ENCODE assay signal across 11 cellular contexts in genomic region chr11:1748467-1749019, GRCh38. TPM values are rescaled to one million over a fixed set of nuclear protein-coding genes. Genes with fewer than 3 reads are reported as not detected.
DNase-seq lines count a peak whose midpoint lies in the region; ATAC-seq and TF ChIP-seq lines count a peak whose summit lies in the region.
"Had no signal": no experiment of that assay in that cellular context is flagged by ENCODE, and none has a peak within 500 bp of the region (broad histone marks: within the 10 kb centered on the region; RNA-seq: fewer than 3 reads in every experiment).

No MANE protein-coding gene starts in this region.

- peaks cover 15% of the 10 kb centered on the region for H3K36me3 Mint-ChIP-seq in CD4-positive, alpha-beta T cell (ENCODE audit: low read depth)
- H3K36me3 Mint-ChIP-seq in activated naive CD8-positive, alpha-beta T cell treated with anti-CD3 and anti-CD28 coated beads, Interleukin-2, amount 10 ng/mL, durations not matched to agents 7 days and 5 days, result peaks cover 8% of the 10 kb centered on the region
- no peaks in the 10 kb centered on the region for H3K36me3 Mint-ChIP-seq in progenitor cell of endocrine pancreas (ENCODE audit: insufficient read depth)
- H3K36me3 Mint-ChIP-seq in activated CD8-positive, alpha-beta memory T cell treated with anti-CD3 and anti-CD28 coated beads, Interleukin-2, amount 10 ng/mL, durations not matched to agents 7 days and 5 days, result peaks cover 6% of the 10 kb centered on the region

- peaks cover 8% of the 10 kb centered on the region for H3K36me3 ChIP-seq in right atrium auricular region

- H3K4me3 ChIP-seq in right atrium auricular region, result peak overlapping the region; percentile 31 to 43

- no peak for DNase-seq in CD4-positive, alpha-beta T cell
- DNase-seq in activated naive CD8-positive, alpha-beta T cell treated with anti-CD3 and anti-CD28 coated beads, Interleukin-2, amount 10 ng/mL, durations not matched to agents 7 days and 5 days, result no peak
- no peak for DNase-seq in right atrium auricular region (ENCODE audit: low spot score)
- no peak for DNase-seq in progenitor cell of endocrine pancreas (ENCODE audit: low spot score, unreplicated experiment)
- DNase-seq in activated CD8-positive, alpha-beta memory T cell treated with anti-CD3 and anti-CD28 coated beads, Interleukin-2, amount 10 ng/mL, durations not matched to agents 7 days and 5 days, result no peak
- DNase-seq in NCI-H128 (lab: John Stamatoyannopoulos, UW; ENCODE audit: unreplicated experiment), result no peak
- DNase-seq in GM03348 (ENCODE audit: low spot score), result no peak
- no peak for DNase-seq in RKO (ENCODE audit: low spot score)
- DNase-seq: activated T-cell treated with anti-CD3 and anti-CD28 coated beads, Interleukin-2, amount 50 U/mL, for 48 hours; NCI-H187 had no signal

- H3K27ac Mint-ChIP-seq in CD4-positive, alpha-beta T cell, result no peak overlapping the region
- H3K27ac Mint-ChIP-seq in activated naive CD8-positive, alpha-beta T cell treated with anti-CD3 and anti-CD28 coated beads, Interleukin-2, amount 10 ng/mL, durations not matched to agents 7 days and 5 days, result no peak overlapping the region
- H3K27ac Mint-ChIP-seq in progenitor cell of endocrine pancreas, result no peak overlapping the region
- H3K27ac Mint-ChIP-seq in activated CD8-positive, alpha-beta memory T cell treated with anti-CD3 and anti-CD28 coated beads, Interleukin-2, amount 10 ng/mL, durations not matched to agents 7 days and 5 days, result no peak overlapping the region

- H3K4me1 ChIP-seq in right atrium auricular region, result peaks cover 0 to 72% of the 10 kb centered on the region in 2 donors

- H3K4me3 Mint-ChIP-seq in CD4-positive, alpha-beta T cell, result peak overlapping the region; percentile 34
- peak overlapping the region; percentile 19 for H3K4me3 Mint-ChIP-seq in activated naive CD8-positive, alpha-beta T cell treated with anti-CD3 and anti-CD28 coated beads, Interleukin-2, amount 10 ng/mL, durations not matched to agents 7 days and 5 days
- H3K4me3 Mint-ChIP-seq in progenitor cell of endocrine pancreas (ENCODE audit: low read depth), result peak overlapping the region; percentile 62
- H3K4me3 Mint-ChIP-seq in activated CD8-positive, alpha-beta memory T cell treated with anti-CD3 and anti-CD28 coated beads, Interleukin-2, amount 10 ng/mL, durations not matched to agents 7 days and 5 days, result no peak overlapping the region

- POLR2A ChIA-PET in CD4-positive, alpha-beta T cell (lab: Charles Lee), result interaction anchor here (1.5 kb wide), 1 partner anchor 16 kb away, joined by 4 read pairs; the partner anchor contains the start of gene CTSD
- POLR2A ChIA-PET in activated naive CD8-positive, alpha-beta T cell treated with anti-CD3 and anti-CD28 coated beads, Interleukin-2, amount 10 ng/mL, durations not matched to agents 7 days and 5 days (lab: Charles Lee), result interaction anchor here (1.5 to 1.6 kb wide), 2 partner anchors 9 to 14 kb away, joined by 3 to 6 read pairs; no protein-coding TSS in a partner anchor

- peak; percentile 18 for ATAC-seq in CD4-positive, alpha-beta T cell (ENCODE audit: poor library complexity)
- no peak for ATAC-seq in activated naive CD8-positive, alpha-beta T cell treated with anti-CD3 and anti-CD28 coated beads, Interleukin-2, amount 10 ng/mL, durations not matched to agents 7 days and 5 days (ENCODE audit: low read depth)
- ATAC-seq in activated CD8-positive, alpha-beta memory T cell treated with anti-CD3 and anti-CD28 coated beads, Interleukin-2, amount 10 ng/mL, durations not matched to agents 7 days and 5 days, result no peak

- H3K27ac ChIP-seq in CD4-positive, alpha-beta T cell (ENCODE audit: low read depth, low read length), result no peak overlapping the region
- H3K27ac ChIP-seq in right atrium auricular region, result no peak overlapping the region

- no peaks in the 10 kb centered on the region for H3K9me3 Mint-ChIP-seq in CD4-positive, alpha-beta T cell
- H3K9me3 Mint-ChIP-seq in activated naive CD8-positive, alpha-beta T cell treated with anti-CD3 and anti-CD28 coated beads, Interleukin-2, amount 10 ng/mL, durations not matched to agents 7 days and 5 days, result peaks cover 7% of the 10 kb centered on the region
- H3K9me3 Mint-ChIP-seq in progenitor cell of endocrine pancreas (ENCODE audit: low read depth), result peaks cover 4% of the 10 kb centered on the region
- peaks cover 8% of the 10 kb centered on the region for H3K9me3 Mint-ChIP-seq in activated CD8-positive, alpha-beta memory T cell treated with anti-CD3 and anti-CD28 coated beads, Interleukin-2, amount 10 ng/mL, durations not matched to agents 7 days and 5 days (ENCODE audit: low read depth)

- H3K27me3 ChIP-seq in CD4-positive, alpha-beta T cell (ENCODE audit: control insufficient read depth, insufficient read depth, low read length), result peaks cover 13% of the 10 kb centered on the region
- H3K27me3 ChIP-seq in right atrium auricular region, result no peaks in the 10 kb centered on the region

- no peak for TF ChIP-seq CTCF in CD4-positive, alpha-beta T cell (IDR thresholded peaks at IDR 0.05)
- TF ChIP-seq CTCF in right atrium auricular region (IDR thresholded peaks at IDR 0.05) (no peak), progenitor cell of endocrine pancreas (IDR thresholded peaks at IDR 0.05; ENCODE audit: unreplicated experiment) (no peak)

- peaks cover 14% of the 10 kb centered on the region for H3K27me3 Mint-ChIP-seq in CD4-positive, alpha-beta T cell
- peaks cover 17% of the 10 kb centered on the region for H3K27me3 Mint-ChIP-seq in activated naive CD8-positive, alpha-beta T cell treated with anti-CD3 and anti-CD28 coated beads, Interleukin-2, amount 10 ng/mL, durations not matched to agents 7 days and 5 days
- peaks cover 35% of the 10 kb centered on the region for H3K27me3 Mint-ChIP-seq in progenitor cell of endocrine pancreas
- peaks cover 23% of the 10 kb centered on the region for H3K27me3 Mint-ChIP-seq in activated CD8-positive, alpha-beta memory T cell treated with anti-CD3 and anti-CD28 coated beads, Interleukin-2, amount 10 ng/mL, durations not matched to agents 7 days and 5 days

- no peaks in the 10 kb centered on the region for H3K9me3 ChIP-seq in CD4-positive, alpha-beta T cell (ENCODE audit: control insufficient read depth, low read length)
- H3K9me3 ChIP-seq in right atrium auricular region, result no peaks in the 10 kb centered on the region

- H3K4me1 Mint-ChIP-seq in CD4-positive, alpha-beta T cell (ENCODE audit: low read depth), result peaks cover 25% of the 10 kb centered on the region
- peaks cover 24% of the 10 kb centered on the region for H3K4me1 Mint-ChIP-seq in activated naive CD8-positive, alpha-beta T cell treated with anti-CD3 and anti-CD28 coated beads, Interleukin-2, amount 10 ng/mL, durations not matched to agents 7 days and 5 days
- peaks cover 9% of the 10 kb centered on the region for H3K4me1 Mint-ChIP-seq in progenitor cell of endocrine pancreas (ENCODE audit: low read depth)
- peaks cover 13% of the 10 kb centered on the region for H3K4me1 Mint-ChIP-seq in activated CD8-positive, alpha-beta memory T cell treated with anti-CD3 and anti-CD28 coated beads, Interleukin-2, amount 10 ng/mL, durations not matched to agents 7 days and 5 days

- CTCF ChIA-PET in CD4-positive, alpha-beta T cell (lab: Charles Lee), result no interaction called here
- CTCF ChIA-PET in activated CD8-positive, alpha-beta memory T cell treated with anti-CD3 and anti-CD28 coated beads, Interleukin-2, amount 10 ng/mL, durations not matched to agents 7 days and 5 days (lab: Charles Lee), result interaction anchor here (1.5 kb wide), 1 partner anchor 55 kb away, joined by 4 read pairs; no protein-coding TSS in a partner anchor

- intact Hi-C loops in CD4-positive, alpha-beta T cell (cut with DNase I, micrococcal nuclease), result loop anchor here in 1 of 2 experiments (10.0 kb wide), 1 partner anchor 1534 kb away; no protein-coding TSS in a partner anchor

RNA-seq across cellular contexts. Expression of gene IFITM10, which starts 1.9 kb away (rescaled TPM):
- 1 to 10 TPM; 1.7 TPM for total RNA-seq in CD4-positive, alpha-beta T cell
- 1 to 10 TPM in 1 of 2 experiments, under 1 TPM in 1; 0.82 to 1.3 TPM for total RNA-seq in activated naive CD8-positive, alpha-beta T cell treated with anti-CD3 and anti-CD28 coated beads, Interleukin-2, amount 10 ng/mL, durations not matched to agents 7 days and 5 days
- total RNA-seq in right atrium auricular region (under 1 TPM; 0.37 to 0.47 TPM), progenitor cell of endocrine pancreas (1.2 TPM in 2 replicates)
- 1 to 10 TPM in 1 of 2 experiments, under 1 TPM in 1; 0.96 to 1.3 TPM for total RNA-seq in activated CD8-positive, alpha-beta memory T cell treated with anti-CD3 and anti-CD28 coated beads, Interleukin-2, amount 10 ng/mL, durations not matched to agents 7 days and 5 days

RNA-seq across cellular contexts. Expression of gene CTSD, which starts 15.2 kb away (rescaled TPM):
- total RNA-seq in CD4-positive, alpha-beta T cell, result 10 to 100 TPM; 63.3 to 71.3 TPM
- total RNA-seq in activated naive CD8-positive, alpha-beta T cell treated with anti-CD3 and anti-CD28 coated beads, Interleukin-2, amount 10 ng/mL, durations not matched to agents 7 days and 5 days, result 100 to 1,000 TPM; 192 to 208 TPM
- total RNA-seq in right atrium auricular region, result 1,000 to 10,000 TPM in 1 of 2 donors, 100 to 1,000 TPM in 1; 782 to 1,042 TPM
- total RNA-seq in progenitor cell of endocrine pancreas, result 158 and 163 TPM in 2 replicates
- total RNA-seq in activated CD8-positive, alpha-beta memory T cell treated with anti-CD3 and anti-CD28 coated beads, Interleukin-2, amount 10 ng/mL, durations not matched to agents 7 days and 5 days, result 100 to 1,000 TPM; 133 to 165 TPM

RNA-seq across cellular contexts. Expression of gene KRTAP5-6, which starts 51.5 kb away (rescaled TPM):
- not detected for total RNA-seq in CD4-positive, alpha-beta T cell
- total RNA-seq in activated naive CD8-positive, alpha-beta T cell treated with anti-CD3 and anti-CD28 coated beads, Interleukin-2, amount 10 ng/mL, durations not matched to agents 7 days and 5 days, result not detected
- not detected for total RNA-seq in right atrium auricular region
- total RNA-seq in progenitor cell of endocrine pancreas, result not detected in 2 replicates
- not detected for total RNA-seq in activated CD8-positive, alpha-beta memory T cell treated with anti-CD3 and anti-CD28 coated beads, Interleukin-2, amount 10 ng/mL, durations not matched to agents 7 days and 5 days
- total RNA-seq: frontal cortex had no signal
